In the genomic region with DNA sequence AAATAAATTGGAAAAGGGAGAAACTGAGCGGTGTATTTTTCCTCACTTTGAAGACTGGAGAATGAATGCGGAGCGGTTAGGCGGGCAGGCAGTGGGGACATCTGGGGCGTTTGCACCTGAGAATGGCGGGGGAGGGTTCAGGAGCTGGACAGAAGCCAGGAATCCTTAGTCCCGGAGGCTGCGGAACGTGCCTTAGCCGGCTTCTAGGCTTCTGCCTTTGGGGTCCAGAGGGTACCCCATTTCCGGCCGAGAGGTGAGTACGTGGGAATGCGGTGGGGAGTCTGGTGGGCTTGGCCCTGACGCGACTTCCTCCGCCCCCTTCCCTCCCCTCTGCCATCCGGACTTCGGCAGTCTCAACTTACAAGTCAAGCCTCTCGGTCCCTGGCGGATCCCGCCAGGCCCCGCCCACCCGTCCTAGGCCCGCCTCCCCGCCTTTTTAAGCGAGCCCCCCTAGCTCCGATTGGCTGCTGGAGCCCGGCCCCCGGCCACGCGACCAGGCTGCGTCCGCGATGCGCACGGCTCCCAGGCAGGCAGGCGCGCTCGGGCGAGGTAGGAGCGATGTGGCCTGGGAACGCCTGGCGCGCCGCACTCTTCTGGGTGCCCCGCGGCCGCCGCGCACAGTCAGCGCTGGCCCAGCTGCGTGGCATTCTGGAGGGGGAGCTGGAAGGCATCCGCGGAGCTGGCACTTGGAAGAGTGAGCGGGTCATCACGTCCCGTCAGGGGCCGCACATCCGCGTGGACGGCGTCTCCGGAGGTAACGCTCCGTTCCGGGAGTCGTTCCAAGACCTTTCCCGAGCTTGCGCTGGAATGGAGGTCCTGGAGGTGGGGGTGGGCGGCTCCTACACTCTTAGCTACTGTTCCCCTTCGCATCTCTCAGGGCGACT, we compare ENCODE assay signal across 1 cellular context.
TF ChIP-seq lines count a peak whose summit lies in the region.

A gene (plus strand): TSS at position 525 of the 884 bp plus-strand sequence. CDS start 34 bp downstream, at position 559.

TF ChIP-seq in K562, 482 proteins besides CTCF, POLR2A, EP300 and RAD21 (continued from another document and continues in another):
- TF ChIP-seq, protein P1, sequence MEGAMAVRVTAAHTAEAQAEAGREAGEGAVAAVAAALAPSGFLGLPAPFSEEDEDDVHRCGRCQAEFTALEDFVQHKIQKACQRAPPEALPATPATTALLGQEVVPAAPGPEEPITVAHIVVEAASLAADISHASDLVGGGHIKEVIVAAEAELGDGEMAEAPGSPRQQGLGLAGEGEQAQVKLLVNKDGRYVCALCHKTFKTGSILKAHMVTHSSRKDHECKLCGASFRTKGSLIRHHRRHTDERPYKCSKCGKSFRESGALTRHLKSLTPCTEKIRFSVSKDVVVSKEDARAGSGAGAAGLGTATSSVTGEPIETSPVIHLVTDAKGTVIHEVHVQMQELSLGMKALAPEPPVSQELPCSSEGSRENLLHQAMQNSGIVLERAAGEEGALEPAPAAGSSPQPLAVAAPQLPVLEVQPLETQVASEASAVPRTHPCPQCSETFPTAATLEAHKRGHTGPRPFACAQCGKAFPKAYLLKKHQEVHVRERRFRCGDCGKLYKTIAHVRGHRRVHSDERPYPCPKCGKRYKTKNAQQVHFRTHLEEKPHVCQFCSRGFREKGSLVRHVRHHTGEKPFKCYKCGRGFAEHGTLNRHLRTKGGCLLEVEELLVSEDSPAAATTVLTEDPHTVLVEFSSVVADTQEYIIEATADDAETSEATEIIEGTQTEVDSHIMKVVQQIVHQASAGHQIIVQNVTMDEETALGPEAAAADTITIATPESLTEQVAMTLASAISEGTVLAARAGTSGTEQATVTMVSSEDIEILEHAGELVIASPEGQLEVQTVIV (CRISPR knock-in tag; IDR thresholded peaks at IDR 0.05; ENCODE audit: borderline replicate concordance): no peak
- TF ChIP-seq, protein P2, sequence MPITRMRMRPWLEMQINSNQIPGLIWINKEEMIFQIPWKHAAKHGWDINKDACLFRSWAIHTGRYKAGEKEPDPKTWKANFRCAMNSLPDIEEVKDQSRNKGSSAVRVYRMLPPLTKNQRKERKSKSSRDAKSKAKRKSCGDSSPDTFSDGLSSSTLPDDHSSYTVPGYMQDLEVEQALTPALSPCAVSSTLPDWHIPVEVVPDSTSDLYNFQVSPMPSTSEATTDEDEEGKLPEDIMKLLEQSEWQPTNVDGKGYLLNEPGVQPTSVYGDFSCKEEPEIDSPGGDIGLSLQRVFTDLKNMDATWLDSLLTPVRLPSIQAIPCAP (CRISPR knock-in tag; IDR thresholded peaks at IDR 0.05; ENCODE audit: borderline replicate concordance): no peak
- no peak for TF ChIP-seq CBFA2T2 (conservative IDR thresholded peaks at IDR 0.05)
- TF ChIP-seq NR1H2 (CRISPR knock-in tag; IDR thresholded peaks at IDR 0.05): no peak
- no peak for TF ChIP-seq HIVEP1 (CRISPR knock-in tag; IDR thresholded peaks at IDR 0.05)
- TF ChIP-seq, protein P3, sequence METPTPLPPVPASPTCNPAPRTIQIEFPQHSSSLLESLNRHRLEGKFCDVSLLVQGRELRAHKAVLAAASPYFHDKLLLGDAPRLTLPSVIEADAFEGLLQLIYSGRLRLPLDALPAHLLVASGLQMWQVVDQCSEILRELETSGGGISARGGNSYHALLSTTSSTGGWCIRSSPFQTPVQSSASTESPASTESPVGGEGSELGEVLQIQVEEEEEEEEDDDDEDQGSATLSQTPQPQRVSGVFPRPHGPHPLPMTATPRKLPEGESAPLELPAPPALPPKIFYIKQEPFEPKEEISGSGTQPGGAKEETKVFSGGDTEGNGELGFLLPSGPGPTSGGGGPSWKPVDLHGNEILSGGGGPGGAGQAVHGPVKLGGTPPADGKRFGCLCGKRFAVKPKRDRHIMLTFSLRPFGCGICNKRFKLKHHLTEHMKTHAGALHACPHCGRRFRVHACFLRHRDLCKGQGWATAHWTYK (CRISPR knock-in tag; IDR thresholded peaks at IDR 0.05): no peak
- no peak for TF ChIP-seq ZNF695 (CRISPR knock-in tag; IDR thresholded peaks at IDR 0.05)
- TF ChIP-seq KDM2B (CRISPR knock-in tag; IDR thresholded peaks at IDR 0.05): no peak
- TF ChIP-seq, protein P4, sequence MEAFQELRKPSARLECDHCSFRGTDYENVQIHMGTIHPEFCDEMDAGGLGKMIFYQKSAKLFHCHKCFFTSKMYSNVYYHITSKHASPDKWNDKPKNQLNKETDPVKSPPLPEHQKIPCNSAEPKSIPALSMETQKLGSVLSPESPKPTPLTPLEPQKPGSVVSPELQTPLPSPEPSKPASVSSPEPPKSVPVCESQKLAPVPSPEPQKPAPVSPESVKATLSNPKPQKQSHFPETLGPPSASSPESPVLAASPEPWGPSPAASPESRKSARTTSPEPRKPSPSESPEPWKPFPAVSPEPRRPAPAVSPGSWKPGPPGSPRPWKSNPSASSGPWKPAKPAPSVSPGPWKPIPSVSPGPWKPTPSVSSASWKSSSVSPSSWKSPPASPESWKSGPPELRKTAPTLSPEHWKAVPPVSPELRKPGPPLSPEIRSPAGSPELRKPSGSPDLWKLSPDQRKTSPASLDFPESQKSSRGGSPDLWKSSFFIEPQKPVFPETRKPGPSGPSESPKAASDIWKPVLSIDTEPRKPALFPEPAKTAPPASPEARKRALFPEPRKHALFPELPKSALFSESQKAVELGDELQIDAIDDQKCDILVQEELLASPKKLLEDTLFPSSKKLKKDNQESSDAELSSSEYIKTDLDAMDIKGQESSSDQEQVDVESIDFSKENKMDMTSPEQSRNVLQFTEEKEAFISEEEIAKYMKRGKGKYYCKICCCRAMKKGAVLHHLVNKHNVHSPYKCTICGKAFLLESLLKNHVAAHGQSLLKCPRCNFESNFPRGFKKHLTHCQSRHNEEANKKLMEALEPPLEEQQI (IDR thresholded peaks at IDR 0.05): no peak
- TF ChIP-seq E2F3 (CRISPR knock-in tag; IDR thresholded peaks at IDR 0.05): no peak
- TF ChIP-seq EZH2 (IDR thresholded peaks at IDR 0.05; ENCODE audit: borderline replicate concordance, low read depth, low read length): no peak
- TF ChIP-seq ZBTB1 (CRISPR knock-in tag; IDR thresholded peaks at IDR 0.05; ENCODE audit: borderline replicate concordance, low read depth): no peak
- TF ChIP-seq, protein P5, sequence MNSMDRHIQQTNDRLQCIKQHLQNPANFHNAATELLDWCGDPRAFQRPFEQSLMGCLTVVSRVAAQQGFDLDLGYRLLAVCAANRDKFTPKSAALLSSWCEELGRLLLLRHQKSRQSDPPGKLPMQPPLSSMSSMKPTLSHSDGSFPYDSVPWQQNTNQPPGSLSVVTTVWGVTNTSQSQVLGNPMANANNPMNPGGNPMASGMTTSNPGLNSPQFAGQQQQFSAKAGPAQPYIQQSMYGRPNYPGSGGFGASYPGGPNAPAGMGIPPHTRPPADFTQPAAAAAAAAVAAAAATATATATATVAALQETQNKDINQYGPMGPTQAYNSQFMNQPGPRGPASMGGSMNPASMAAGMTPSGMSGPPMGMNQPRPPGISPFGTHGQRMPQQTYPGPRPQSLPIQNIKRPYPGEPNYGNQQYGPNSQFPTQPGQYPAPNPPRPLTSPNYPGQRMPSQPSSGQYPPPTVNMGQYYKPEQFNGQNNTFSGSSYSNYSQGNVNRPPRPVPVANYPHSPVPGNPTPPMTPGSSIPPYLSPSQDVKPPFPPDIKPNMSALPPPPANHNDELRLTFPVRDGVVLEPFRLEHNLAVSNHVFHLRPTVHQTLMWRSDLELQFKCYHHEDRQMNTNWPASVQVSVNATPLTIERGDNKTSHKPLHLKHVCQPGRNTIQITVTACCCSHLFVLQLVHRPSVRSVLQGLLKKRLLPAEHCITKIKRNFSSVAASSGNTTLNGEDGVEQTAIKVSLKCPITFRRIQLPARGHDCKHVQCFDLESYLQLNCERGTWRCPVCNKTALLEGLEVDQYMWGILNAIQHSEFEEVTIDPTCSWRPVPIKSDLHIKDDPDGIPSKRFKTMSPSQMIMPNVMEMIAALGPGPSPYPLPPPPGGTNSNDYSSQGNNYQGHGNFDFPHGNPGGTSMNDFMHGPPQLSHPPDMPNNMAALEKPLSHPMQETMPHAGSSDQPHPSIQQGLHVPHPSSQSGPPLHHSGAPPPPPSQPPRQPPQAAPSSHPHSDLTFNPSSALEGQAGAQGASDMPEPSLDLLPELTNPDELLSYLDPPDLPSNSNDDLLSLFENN (IDR thresholded peaks at IDR 0.05; ENCODE audit: low read depth in 2 of 2, low read length in 2 of 2): no peak
- no peak for TF ChIP-seq SIX5 (IDR thresholded peaks at IDR 0.05; ENCODE audit: borderline replicate concordance in 1 of 2, insufficient read depth in 1 of 2, low read depth in 1 of 2, low read length in 2 of 2)
- TF ChIP-seq TCF7 (IDR thresholded peaks at IDR 0.05; ENCODE audit: borderline replicate concordance): no peak
- no peak for TF ChIP-seq TAF7 (tag; IDR thresholded peaks at IDR 0.05)
- TF ChIP-seq, protein P6, sequence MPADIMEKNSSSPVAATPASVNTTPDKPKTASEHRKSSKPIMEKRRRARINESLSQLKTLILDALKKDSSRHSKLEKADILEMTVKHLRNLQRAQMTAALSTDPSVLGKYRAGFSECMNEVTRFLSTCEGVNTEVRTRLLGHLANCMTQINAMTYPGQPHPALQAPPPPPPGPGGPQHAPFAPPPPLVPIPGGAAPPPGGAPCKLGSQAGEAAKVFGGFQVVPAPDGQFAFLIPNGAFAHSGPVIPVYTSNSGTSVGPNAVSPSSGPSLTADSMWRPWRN (IDR thresholded peaks at IDR 0.05; ENCODE audit: low read depth): no peak
- peak; percentile 7; the same call in 1 of the 2 replicates for TF ChIP-seq SPI1 (IDR thresholded peaks at IDR 0.05; ENCODE audit: borderline replicate concordance, low read depth, low read length)
- TF ChIP-seq KDM4B (IDR thresholded peaks at IDR 0.05; ENCODE audit: borderline replicate concordance in 2 of 2, low read depth in 1 of 2): no peak
- no peak for TF ChIP-seq ZNF507 (tag; conservative IDR thresholded peaks at IDR 0.05)
- no peak for TF ChIP-seq GATAD2A (IDR thresholded peaks at IDR 0.05)
- no peak for TF ChIP-seq HDAC3 (IDR thresholded peaks at IDR 0.05; ENCODE audit: borderline replicate concordance, partially characterized antibody)
- TF ChIP-seq, protein P7, sequence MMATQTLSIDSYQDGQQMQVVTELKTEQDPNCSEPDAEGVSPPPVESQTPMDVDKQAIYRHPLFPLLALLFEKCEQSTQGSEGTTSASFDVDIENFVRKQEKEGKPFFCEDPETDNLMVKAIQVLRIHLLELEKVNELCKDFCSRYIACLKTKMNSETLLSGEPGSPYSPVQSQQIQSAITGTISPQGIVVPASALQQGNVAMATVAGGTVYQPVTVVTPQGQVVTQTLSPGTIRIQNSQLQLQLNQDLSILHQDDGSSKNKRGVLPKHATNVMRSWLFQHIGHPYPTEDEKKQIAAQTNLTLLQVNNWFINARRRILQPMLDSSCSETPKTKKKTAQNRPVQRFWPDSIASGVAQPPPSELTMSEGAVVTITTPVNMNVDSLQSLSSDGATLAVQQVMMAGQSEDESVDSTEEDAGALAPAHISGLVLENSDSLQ (IDR thresholded peaks at IDR 0.05): no peak
- no peak for TF ChIP-seq PTTG1 (tag; IDR thresholded peaks at IDR 0.05; ENCODE audit: low read depth)
- 0 out of 2 replicates have a peak, but pooled peaks have one; percentile 37 for TF ChIP-seq TRIM28 (IDR thresholded peaks at IDR 0.05)
- TF ChIP-seq MYBL2 (IDR thresholded peaks at IDR 0.05; ENCODE audit: low read depth): no peak
- no peak for TF ChIP-seq MYBL2 (CRISPR knock-in tag; IDR thresholded peaks at IDR 0.05; ENCODE audit: borderline replicate concordance)
- TF ChIP-seq, protein P8, sequence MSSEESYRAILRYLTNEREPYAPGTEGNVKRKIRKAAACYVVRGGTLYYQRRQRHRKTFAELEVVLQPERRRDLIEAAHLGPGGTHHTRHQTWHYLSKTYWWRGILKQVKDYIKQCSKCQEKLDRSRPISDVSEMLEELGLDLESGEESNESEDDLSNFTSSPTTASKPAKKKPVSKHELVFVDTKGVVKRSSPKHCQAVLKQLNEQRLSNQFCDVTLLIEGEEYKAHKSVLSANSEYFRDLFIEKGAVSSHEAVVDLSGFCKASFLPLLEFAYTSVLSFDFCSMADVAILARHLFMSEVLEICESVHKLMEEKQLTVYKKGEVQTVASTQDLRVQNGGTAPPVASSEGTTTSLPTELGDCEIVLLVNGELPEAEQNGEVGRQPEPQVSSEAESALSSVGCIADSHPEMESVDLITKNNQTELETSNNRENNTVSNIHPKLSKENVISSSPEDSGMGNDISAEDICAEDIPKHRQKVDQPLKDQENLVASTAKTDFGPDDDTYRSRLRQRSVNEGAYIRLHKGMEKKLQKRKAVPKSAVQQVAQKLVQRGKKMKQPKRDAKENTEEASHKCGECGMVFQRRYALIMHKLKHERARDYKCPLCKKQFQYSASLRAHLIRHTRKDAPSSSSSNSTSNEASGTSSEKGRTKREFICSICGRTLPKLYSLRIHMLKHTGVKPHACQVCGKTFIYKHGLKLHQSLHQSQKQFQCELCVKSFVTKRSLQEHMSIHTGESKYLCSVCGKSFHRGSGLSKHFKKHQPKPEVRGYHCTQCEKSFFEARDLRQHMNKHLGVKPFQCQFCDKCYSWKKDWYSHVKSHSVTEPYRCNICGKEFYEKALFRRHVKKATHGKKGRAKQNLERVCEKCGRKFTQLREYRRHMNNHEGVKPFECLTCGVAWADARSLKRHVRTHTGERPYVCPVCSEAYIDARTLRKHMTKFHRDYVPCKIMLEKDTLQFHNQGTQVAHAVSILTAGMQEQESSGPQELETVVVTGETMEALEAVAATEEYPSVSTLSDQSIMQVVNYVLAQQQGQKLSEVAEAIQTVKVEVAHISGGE (CRISPR knock-in tag; IDR thresholded peaks at IDR 0.05): no peak
- no peak for TF ChIP-seq MCM2 (IDR thresholded peaks at IDR 0.05; ENCODE audit: low read depth)
- TF ChIP-seq, protein P9, sequence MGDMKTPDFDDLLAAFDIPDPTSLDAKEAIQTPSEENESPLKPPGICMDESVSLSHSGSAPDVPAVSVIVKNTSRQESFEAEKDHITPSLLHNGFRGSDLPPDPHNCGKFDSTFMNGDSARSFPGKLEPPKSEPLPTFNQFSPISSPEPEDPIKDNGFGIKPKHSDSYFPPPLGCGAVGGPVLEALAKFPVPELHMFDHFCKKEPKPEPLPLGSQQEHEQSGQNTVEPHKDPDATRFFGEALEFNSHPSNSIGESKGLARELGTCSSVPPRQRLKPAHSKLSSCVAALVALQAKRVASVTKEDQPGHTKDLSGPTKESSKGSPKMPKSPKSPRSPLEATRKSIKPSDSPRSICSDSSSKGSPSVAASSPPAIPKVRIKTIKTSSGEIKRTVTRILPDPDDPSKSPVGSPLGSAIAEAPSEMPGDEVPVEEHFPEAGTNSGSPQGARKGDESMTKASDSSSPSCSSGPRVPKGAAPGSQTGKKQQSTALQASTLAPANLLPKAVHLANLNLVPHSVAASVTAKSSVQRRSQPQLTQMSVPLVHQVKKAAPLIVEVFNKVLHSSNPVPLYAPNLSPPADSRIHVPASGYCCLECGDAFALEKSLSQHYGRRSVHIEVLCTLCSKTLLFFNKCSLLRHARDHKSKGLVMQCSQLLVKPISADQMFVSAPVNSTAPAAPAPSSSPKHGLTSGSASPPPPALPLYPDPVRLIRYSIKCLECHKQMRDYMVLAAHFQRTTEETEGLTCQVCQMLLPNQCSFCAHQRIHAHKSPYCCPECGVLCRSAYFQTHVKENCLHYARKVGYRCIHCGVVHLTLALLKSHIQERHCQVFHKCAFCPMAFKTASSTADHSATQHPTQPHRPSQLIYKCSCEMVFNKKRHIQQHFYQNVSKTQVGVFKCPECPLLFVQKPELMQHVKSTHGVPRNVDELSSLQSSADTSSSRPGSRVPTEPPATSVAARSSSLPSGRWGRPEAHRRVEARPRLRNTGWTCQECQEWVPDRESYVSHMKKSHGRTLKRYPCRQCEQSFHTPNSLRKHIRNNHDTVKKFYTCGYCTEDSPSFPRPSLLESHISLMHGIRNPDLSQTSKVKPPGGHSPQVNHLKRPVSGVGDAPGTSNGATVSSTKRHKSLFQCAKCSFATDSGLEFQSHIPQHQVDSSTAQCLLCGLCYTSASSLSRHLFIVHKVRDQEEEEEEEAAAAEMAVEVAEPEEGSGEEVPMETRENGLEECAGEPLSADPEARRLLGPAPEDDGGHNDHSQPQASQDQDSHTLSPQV (IDR thresholded peaks at IDR 0.05): no peak
- no peak for TF ChIP-seq KHSRP (IDR thresholded peaks at IDR 0.05)
- no peak for TF ChIP-seq ZNF436 (CRISPR knock-in tag; IDR thresholded peaks at IDR 0.05)
- TF ChIP-seq ZNF76 (CRISPR knock-in tag; IDR thresholded peaks at IDR 0.05; ENCODE audit: borderline replicate concordance): no peak
